Comparison of ENCODE assay signal across 1 cellular context in the genomic region with DNA sequence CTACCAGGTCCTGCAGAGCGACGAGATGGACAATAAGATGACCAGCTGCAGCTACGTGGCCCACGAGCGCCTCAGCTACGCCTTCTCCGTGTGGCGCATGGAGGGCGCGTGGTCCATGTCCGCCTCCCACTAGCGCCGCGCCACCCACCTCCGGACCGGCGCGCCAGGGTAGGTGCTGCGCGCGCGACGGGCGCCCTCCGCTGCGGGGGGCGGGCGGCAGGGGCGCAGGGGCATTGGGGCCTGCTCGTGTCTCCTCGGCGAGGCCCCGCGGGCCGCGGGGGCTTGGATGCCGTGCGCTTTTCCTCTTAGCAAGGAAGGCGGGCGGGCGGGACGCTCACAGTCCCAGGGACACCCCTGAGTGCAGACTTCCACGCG.
TF ChIP-seq lines count a peak whose summit lies in the region.

No MANE protein-coding gene starts in this region.

TF ChIP-seq in endothelial cell of umbilical vein, 7 proteins besides CTCF, POLR2A, EP300 and RAD21:
- TF ChIP-seq JUN (IDR thresholded peaks at IDR 0.05; ENCODE audit: borderline replicate concordance, insufficient read depth, insufficient read length, low read depth), result no peak
- TF ChIP-seq, protein P1, sequence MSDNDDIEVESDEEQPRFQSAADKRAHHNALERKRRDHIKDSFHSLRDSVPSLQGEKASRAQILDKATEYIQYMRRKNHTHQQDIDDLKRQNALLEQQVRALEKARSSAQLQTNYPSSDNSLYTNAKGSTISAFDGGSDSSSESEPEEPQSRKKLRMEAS (IDR thresholded peaks at IDR 0.05; ENCODE audit: insufficient read depth, insufficient read length), result no peak
